In the genomic region with DNA sequence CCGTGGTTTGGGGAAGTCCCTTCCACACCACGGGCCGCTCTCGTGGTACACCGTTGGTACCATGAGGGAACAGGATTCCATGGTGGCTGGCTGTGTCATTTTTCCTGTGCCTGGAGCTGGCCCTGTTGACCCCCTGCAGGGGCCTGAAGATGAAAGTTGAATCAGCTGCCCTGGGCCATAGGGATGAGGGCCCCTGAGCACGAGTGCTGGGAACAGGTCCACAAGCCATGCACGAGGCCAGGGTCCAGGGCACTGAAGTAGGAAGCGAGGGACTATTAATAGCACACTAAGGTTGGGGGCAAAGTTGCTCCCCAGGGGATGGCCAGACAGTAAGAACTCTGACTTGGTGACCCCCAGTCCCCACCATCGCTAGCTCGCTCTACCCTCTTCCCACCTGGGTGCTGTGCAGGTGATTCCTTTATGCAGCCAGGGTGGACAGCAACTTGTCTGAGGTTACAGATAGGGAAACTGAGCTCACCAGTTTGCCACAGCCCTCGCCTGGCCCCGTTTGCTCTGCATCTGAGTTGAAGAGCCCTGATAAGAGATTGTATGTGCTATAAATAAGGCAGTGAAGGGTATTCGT, we compare ENCODE assay signal across 1 cellular context.
A peak's percentile ranks its signal among the peaks of the same experiment; 100 is the strongest.
TF ChIP-seq lines count a peak whose summit lies in the region.

No MANE protein-coding gene starts in this region.

TF ChIP-seq in HepG2, 621 proteins besides CTCF, POLR2A, EP300 and RAD21 (continues in another document):
- TF ChIP-seq, protein P1, sequence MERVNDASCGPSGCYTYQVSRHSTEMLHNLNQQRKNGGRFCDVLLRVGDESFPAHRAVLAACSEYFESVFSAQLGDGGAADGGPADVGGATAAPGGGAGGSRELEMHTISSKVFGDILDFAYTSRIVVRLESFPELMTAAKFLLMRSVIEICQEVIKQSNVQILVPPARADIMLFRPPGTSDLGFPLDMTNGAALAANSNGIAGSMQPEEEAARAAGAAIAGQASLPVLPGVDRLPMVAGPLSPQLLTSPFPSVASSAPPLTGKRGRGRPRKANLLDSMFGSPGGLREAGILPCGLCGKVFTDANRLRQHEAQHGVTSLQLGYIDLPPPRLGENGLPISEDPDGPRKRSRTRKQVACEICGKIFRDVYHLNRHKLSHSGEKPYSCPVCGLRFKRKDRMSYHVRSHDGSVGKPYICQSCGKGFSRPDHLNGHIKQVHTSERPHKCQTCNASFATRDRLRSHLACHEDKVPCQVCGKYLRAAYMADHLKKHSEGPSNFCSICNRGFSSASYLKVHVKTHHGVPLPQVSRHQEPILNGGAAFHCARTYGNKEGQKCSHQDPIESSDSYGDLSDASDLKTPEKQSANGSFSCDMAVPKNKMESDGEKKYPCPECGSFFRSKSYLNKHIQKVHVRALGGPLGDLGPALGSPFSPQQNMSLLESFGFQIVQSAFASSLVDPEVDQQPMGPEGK (CRISPR knock-in tag; IDR thresholded peaks at IDR 0.05), result no peak
- TF ChIP-seq ZNF326 (CRISPR knock-in tag; IDR thresholded peaks at IDR 0.05; ENCODE audit: borderline replicate concordance) (no peak), ATF1 (CRISPR knock-in tag; IDR thresholded peaks at IDR 0.05) (no peak), ZNF841 (CRISPR knock-in tag; IDR thresholded peaks at IDR 0.05; ENCODE audit: borderline replicate concordance) (no peak; the same call in 1 of the 2 replicates), CCDC6 (CRISPR knock-in tag; IDR thresholded peaks at IDR 0.05) (no peak), ZNF766 (CRISPR knock-in tag; IDR thresholded peaks at IDR 0.05; ENCODE audit: borderline replicate concordance) (no peak), NRL (CRISPR knock-in tag; IDR thresholded peaks at IDR 0.05; ENCODE audit: borderline replicate concordance) (peak; percentile 76), ZNF83 (CRISPR knock-in tag; IDR thresholded peaks at IDR 0.05; ENCODE audit: borderline replicate concordance) (0 out of 2 replicates have a peak, but pooled peaks have one; percentile 43), REL (CRISPR knock-in tag; conservative IDR thresholded peaks at IDR 0.05) (0 out of 2 replicates have a peak, but pooled peaks have one; percentile 22), ZSCAN30 (CRISPR knock-in tag; IDR thresholded peaks at IDR 0.05) (no peak; the same call in 1 of the 2 replicates), ADNP (CRISPR knock-in tag; IDR thresholded peaks at IDR 0.05) (no peak), ZBTB7B (CRISPR knock-in tag; IDR thresholded peaks at IDR 0.05) (0 out of 2 replicates have a peak, but pooled peaks have one; percentile 4), NFKB2 (CRISPR knock-in tag; IDR thresholded peaks at IDR 0.05; ENCODE audit: borderline replicate concordance) (peak; percentile 43; the same call in 1 of the 2 replicates), TBX2 (CRISPR knock-in tag; IDR thresholded peaks at IDR 0.05; ENCODE audit: borderline replicate concordance) (peak; percentile 12; the same call in 1 of the 2 replicates), JDP2 (CRISPR knock-in tag; IDR thresholded peaks at IDR 0.05; ENCODE audit: borderline replicate concordance) (no peak), XBP1 (CRISPR knock-in tag; IDR thresholded peaks at IDR 0.05) (no peak), ZNF335 (CRISPR knock-in tag; IDR thresholded peaks at IDR 0.05) (no peak), ZNF350 (CRISPR knock-in tag; IDR thresholded peaks at IDR 0.05; ENCODE audit: borderline replicate concordance, low read depth) (no peak), SCMH1 (CRISPR knock-in tag; IDR thresholded peaks at IDR 0.05; ENCODE audit: borderline replicate concordance) (no peak), ZBTB20 (CRISPR knock-in tag; IDR thresholded peaks at IDR 0.05; ENCODE audit: borderline replicate concordance, low read depth) (no peak)
- TF ChIP-seq, protein P2, sequence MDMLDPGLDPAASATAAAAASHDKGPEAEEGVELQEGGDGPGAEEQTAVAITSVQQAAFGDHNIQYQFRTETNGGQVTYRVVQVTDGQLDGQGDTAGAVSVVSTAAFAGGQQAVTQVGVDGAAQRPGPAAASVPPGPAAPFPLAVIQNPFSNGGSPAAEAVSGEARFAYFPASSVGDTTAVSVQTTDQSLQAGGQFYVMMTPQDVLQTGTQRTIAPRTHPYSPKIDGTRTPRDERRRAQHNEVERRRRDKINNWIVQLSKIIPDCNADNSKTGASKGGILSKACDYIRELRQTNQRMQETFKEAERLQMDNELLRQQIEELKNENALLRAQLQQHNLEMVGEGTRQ (IDR thresholded peaks at IDR 0.05; ENCODE audit: low read depth, low read length), result no peak
- TF ChIP-seq, protein P2 (CRISPR knock-in tag; IDR thresholded peaks at IDR 0.05; ENCODE audit: borderline replicate concordance), result no peak
- TF ChIP-seq, protein P3, sequence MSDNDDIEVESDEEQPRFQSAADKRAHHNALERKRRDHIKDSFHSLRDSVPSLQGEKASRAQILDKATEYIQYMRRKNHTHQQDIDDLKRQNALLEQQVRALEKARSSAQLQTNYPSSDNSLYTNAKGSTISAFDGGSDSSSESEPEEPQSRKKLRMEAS (IDR thresholded peaks at IDR 0.05), result peak; percentile 56; the same call in 1 of the 2 replicates
- TF ChIP-seq, protein P4, sequence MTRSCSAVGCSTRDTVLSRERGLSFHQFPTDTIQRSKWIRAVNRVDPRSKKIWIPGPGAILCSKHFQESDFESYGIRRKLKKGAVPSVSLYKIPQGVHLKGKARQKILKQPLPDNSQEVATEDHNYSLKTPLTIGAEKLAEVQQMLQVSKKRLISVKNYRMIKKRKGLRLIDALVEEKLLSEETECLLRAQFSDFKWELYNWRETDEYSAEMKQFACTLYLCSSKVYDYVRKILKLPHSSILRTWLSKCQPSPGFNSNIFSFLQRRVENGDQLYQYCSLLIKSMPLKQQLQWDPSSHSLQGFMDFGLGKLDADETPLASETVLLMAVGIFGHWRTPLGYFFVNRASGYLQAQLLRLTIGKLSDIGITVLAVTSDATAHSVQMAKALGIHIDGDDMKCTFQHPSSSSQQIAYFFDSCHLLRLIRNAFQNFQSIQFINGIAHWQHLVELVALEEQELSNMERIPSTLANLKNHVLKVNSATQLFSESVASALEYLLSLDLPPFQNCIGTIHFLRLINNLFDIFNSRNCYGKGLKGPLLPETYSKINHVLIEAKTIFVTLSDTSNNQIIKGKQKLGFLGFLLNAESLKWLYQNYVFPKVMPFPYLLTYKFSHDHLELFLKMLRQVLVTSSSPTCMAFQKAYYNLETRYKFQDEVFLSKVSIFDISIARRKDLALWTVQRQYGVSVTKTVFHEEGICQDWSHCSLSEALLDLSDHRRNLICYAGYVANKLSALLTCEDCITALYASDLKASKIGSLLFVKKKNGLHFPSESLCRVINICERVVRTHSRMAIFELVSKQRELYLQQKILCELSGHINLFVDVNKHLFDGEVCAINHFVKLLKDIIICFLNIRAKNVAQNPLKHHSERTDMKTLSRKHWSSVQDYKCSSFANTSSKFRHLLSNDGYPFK (CRISPR knock-in tag; IDR thresholded peaks at IDR 0.05; ENCODE audit: borderline replicate concordance), result 0 out of 2 replicates have a peak, but pooled peaks have one; percentile 31
- TF ChIP-seq, protein P5, sequence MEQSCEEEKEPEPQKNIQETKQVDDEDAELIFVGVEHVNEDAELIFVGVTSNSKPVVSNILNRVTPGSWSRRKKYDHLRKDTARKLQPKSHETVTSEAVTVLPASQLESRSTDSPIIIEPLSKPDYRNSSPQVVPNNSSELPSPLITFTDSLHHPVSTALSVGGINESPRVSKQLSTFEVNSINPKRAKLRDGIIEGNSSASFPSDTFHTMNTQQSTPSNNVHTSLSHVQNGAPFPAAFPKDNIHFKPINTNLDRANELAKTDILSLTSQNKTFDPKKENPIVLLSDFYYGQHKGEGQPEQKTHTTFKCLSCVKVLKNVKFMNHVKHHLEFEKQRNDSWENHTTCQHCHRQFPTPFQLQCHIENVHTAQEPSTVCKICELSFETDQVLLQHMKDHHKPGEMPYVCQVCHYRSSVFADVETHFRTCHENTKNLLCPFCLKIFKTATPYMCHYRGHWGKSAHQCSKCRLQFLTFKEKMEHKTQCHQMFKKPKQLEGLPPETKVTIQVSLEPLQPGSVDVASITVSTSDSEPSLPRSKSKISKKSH (CRISPR knock-in tag; IDR thresholded peaks at IDR 0.05; ENCODE audit: borderline replicate concordance), result peak; percentile 86; the same call in 1 of the 2 replicates
- TF ChIP-seq, protein P6, sequence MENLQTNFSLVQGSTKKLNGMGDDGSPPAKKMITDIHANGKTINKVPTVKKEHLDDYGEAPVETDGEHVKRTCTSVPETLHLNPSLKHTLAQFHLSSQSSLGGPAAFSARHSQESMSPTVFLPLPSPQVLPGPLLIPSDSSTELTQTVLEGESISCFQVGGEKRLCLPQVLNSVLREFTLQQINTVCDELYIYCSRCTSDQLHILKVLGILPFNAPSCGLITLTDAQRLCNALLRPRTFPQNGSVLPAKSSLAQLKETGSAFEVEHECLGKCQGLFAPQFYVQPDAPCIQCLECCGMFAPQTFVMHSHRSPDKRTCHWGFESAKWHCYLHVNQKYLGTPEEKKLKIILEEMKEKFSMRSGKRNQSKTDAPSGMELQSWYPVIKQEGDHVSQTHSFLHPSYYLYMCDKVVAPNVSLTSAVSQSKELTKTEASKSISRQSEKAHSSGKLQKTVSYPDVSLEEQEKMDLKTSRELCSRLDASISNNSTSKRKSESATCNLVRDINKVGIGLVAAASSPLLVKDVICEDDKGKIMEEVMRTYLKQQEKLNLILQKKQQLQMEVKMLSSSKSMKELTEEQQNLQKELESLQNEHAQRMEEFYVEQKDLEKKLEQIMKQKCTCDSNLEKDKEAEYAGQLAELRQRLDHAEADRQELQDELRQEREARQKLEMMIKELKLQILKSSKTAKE (CRISPR knock-in tag; IDR thresholded peaks at IDR 0.05; ENCODE audit: borderline replicate concordance), result 0 out of 2 replicates have a peak, but pooled peaks have one; percentile 38
- TF ChIP-seq, protein P7, sequence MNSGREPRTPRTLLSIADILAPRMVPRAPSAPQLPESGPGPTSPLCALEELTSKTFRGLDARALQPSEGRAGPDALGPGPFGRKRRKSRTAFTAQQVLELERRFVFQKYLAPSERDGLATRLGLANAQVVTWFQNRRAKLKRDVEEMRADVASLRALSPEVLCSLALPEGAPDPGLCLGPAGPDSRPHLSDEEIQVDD (CRISPR knock-in tag; IDR thresholded peaks at IDR 0.05; ENCODE audit: borderline replicate concordance), result no peak
- TF ChIP-seq, protein P8, sequence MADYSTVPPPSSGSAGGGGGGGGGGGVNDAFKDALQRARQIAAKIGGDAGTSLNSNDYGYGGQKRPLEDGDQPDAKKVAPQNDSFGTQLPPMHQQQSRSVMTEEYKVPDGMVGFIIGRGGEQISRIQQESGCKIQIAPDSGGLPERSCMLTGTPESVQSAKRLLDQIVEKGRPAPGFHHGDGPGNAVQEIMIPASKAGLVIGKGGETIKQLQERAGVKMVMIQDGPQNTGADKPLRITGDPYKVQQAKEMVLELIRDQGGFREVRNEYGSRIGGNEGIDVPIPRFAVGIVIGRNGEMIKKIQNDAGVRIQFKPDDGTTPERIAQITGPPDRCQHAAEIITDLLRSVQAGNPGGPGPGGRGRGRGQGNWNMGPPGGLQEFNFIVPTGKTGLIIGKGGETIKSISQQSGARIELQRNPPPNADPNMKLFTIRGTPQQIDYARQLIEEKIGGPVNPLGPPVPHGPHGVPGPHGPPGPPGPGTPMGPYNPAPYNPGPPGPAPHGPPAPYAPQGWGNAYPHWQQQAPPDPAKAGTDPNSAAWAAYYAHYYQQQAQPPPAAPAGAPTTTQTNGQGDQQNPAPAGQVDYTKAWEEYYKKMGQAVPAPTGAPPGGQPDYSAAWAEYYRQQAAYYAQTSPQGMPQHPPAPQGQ (CRISPR knock-in tag; IDR thresholded peaks at IDR 0.05; ENCODE audit: borderline replicate concordance), result no peak
- TF ChIP-seq, protein P9, sequence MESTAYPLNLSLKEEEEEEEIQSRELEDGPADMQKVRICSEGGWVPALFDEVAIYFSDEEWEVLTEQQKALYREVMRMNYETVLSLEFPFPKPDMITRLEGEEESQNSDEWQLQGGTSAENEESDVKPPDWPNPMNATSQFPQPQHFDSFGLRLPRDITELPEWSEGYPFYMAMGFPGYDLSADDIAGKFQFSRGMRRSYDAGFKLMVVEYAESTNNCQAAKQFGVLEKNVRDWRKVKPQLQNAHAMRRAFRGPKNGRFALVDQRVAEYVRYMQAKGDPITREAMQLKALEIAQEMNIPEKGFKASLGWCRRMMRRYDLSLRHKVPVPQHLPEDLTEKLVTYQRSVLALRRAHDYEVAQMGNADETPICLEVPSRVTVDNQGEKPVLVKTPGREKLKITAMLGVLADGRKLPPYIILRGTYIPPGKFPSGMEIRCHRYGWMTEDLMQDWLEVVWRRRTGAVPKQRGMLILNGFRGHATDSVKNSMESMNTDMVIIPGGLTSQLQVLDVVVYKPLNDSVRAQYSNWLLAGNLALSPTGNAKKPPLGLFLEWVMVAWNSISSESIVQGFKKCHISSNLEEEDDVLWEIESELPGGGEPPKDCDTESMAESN (CRISPR knock-in tag; conservative IDR thresholded peaks at IDR 0.05), result 0 out of 2 replicates have a peak, but pooled peaks have one; percentile 24
- TF ChIP-seq, protein P10, sequence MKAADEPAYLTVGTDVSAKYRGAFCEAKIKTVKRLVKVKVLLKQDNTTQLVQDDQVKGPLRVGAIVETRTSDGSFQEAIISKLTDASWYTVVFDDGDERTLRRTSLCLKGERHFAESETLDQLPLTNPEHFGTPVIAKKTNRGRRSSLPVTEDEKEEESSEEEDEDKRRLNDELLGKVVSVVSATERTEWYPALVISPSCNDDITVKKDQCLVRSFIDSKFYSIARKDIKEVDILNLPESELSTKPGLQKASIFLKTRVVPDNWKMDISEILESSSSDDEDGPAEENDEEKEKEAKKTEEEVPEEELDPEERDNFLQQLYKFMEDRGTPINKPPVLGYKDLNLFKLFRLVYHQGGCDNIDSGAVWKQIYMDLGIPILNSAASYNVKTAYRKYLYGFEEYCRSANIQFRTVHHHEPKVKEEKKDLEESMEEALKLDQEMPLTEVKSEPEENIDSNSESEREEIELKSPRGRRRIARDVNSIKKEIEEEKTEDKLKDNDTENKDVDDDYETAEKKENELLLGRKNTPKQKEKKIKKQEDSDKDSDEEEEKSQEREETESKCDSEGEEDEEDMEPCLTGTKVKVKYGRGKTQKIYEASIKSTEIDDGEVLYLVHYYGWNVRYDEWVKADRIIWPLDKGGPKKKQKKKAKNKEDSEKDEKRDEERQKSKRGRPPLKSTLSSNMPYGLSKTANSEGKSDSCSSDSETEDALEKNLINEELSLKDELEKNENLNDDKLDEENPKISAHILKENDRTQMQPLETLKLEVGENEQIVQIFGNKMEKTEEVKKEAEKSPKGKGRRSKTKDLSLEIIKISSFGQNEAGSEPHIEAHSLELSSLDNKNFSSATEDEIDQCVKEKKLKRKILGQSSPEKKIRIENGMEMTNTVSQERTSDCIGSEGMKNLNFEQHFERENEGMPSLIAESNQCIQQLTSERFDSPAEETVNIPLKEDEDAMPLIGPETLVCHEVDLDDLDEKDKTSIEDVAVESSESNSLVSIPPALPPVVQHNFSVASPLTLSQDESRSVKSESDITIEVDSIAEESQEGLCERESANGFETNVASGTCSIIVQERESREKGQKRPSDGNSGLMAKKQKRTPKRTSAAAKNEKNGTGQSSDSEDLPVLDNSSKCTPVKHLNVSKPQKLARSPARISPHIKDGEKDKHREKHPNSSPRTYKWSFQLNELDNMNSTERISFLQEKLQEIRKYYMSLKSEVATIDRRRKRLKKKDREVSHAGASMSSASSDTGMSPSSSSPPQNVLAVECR (CRISPR knock-in tag; IDR thresholded peaks at IDR 0.05; ENCODE audit: borderline replicate concordance), result 0 out of 2 replicates have a peak, but pooled peaks have one; percentile 9
